Comparison of ENCODE assay signal across 15 cellular contexts in the genomic region with DNA sequence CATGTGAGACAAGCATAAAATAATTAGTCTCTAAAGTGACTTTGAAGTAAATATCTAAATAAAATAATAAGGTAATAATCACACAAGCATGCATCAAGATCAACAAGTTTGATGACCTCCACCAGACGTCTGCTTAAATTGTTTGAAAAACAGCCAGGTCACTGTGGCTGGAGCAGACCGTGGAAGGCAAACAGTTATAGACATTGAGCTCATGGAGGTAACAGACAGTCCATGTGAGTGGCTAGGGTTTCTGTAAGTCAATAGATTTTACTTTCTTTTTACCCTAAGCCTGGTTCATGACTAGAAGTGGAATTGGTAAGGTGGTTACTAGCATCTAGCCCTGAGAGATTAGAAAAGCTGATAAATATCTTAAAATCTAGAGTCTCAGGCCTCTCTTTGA. TPM values are rescaled to one million over a fixed set of nuclear protein-coding genes. Genes with fewer than 3 reads are reported as not detected.
"Had no signal": no experiment of that assay in that cellular context is flagged by ENCODE, and none has a peak within 500 bp of the region (broad histone marks: within the 10 kb centered on the region; RNA-seq: fewer than 3 reads in every experiment).

No MANE protein-coding gene starts in this region.

RNA-seq across cellular contexts. Expression of gene CDY2A, which starts 50.4 kb away (rescaled TPM):
- total RNA-seq: activated B cell treated with CpG ODN at 0.5 μM for 24 hours; activated CD4-positive, alpha-beta memory T cell treated with anti-CD3 and anti-CD28 coated beads for 36 hours; activated CD4-positive, alpha-beta memory T cell treated with anti-CD3 and anti-CD28 coated beads, Interleukin-2, amount 10 ng/mL, durations not matched to agents 7 days and 5 days; activated CD4-positive, alpha-beta T cell treated with anti-CD3 and anti-CD28 coated beads for 36 hours; activated CD4-positive, alpha-beta T cell treated with anti-CD3 and anti-CD28 coated beads, Interleukin-2, amount 10 ng/mL, durations not matched to agents 24 days and 14 days; activated CD4-positive, alpha-beta T cell treated with anti-CD3 and anti-CD28 coated beads, Interleukin-2, amount 10 ng/mL, durations not matched to agents 7 days and 5 days; activated CD8-positive, alpha-beta memory T cell treated with anti-CD3 and anti-CD28 coated beads for 36 hours; activated CD8-positive, alpha-beta memory T cell treated with anti-CD3 and anti-CD28 coated beads, Interleukin-2, amount 10 ng/mL, durations not matched to agents 7 days and 5 days; activated CD8-positive, alpha-beta T cell treated with anti-CD3 and anti-CD28 coated beads for 36 hours; activated CD8-positive, alpha-beta T cell treated with anti-CD3 and anti-CD28 coated beads, Interleukin-2, amount 10 ng/mL, durations not matched to agents 7 days and 5 days; T-cell; T-helper 1 cell treated with Interleukin-12 subunit alpha and Interleukin-12 subunit beta and Interleukin-4 antibody, amounts not matched to agents 30 ng/mL and 1 ng/mL, for 36 hours; T-helper 17 cell; T-helper 2 cell treated with Interferon-gamma antibody and Interleukin-4, amounts not matched to agents 100 ng/mL and 5 ng/mL, for 36 hours; WTC11 had no signal
